ENCODE assay signal across 12 cellular contexts in the genomic region with DNA sequence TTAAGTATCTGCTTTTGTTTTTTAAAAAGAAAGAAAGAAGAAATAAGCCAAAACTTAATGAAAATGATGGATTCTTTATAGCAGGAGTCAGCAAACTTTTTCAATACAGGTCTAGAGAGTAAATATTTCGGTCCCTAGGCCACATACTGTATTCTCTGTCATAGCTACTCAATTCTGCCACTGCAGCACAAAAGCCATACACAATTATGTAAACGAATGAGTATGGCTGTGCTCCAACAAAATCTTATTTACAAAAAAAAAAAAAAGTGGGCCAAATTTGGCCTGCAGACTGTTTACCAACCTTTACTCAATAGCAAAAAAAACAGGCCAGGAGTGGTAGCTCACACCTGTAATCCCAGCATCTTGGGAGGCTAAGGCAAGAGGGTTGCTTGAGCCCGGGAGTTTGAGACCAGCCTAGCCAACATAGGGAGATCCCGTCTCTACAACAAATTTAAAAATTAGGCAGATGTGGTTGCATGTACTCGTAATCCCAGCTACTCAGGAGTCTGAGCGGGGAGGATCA. TPM values are rescaled to one million over a fixed set of nuclear protein-coding genes. Genes with fewer than 3 reads are reported as not detected.
A peak's percentile ranks its signal among the peaks of the same experiment; 100 is the strongest.
DNase-seq lines count a peak whose midpoint lies in the region; ATAC-seq, FAIRE-seq and TF ChIP-seq lines count a peak whose summit lies in the region.
"Had no signal": no experiment of that assay in that cellular context is flagged by ENCODE, and none has a peak within 500 bp of the region (broad histone marks: within the 10 kb centered on the region; RNA-seq: fewer than 3 reads in every experiment).

No MANE protein-coding gene starts in this region.

- no peaks in the 10 kb centered on the region for H3K36me3 ChIP-seq in left lung

- intact Hi-C loops in left lung (cut with DNase I) = no loop called here
- intact Hi-C loops in Right ventricle myocardium superior (cut with DNase I) = no loop called here

- no peak for TF ChIP-seq CTCF in left lung (IDR thresholded peaks at IDR 0.05)

- H3K9me3 ChIP-seq in left lung = peaks cover 0 to 6% of the 10 kb centered on the region in 2 donors

- H3K27ac ChIP-seq in left lung (no peak overlapping the region), substantia nigra (ENCODE audit: low read depth, low read length, poor library complexity, severe bottlenecking) (no peak overlapping the region)

- no peaks in the 10 kb centered on the region for H3K4me1 ChIP-seq in left lung

- ATAC-seq in left lung = peak; percentile 68
- no peak for ATAC-seq in Right ventricle myocardium superior (ENCODE audit: poor library complexity)
- ATAC-seq: K562 had no signal

- no peak overlapping the region for H3K4me3 ChIP-seq in left lung
- H3K4me3 ChIP-seq: K562 had no signal

- no peaks in the 10 kb centered on the region for H3K27me3 ChIP-seq in left lung

- FAIRE-seq in GM18507 (lab: Jason Lieb, UNC) = peak; percentile 24
- FAIRE-seq: HTR-8/SVneo, K562 had no signal

- peak; percentile 6 for DNase-seq in DMS53 treated with DMSO at 0.1 percent for 48 hours (lab: John Stamatoyannopoulos, UW; ENCODE audit: unreplicated experiment)
- DNase-seq in GM18507 (ENCODE audit: extremely low spot score, insufficient read length, low read depth) = no peak
- DNase-seq in NCI-H69 (lab: John Stamatoyannopoulos, UW) = peak; percentile 36
- DNase-seq in left lung = no peak
- DNase-seq in amniotic stem cell (lab: John Stamatoyannopoulos, UW) = no peak
- DNase-seq in Right ventricle myocardium superior = no peak
- no peak for DNase-seq in substantia nigra (lab: John Stamatoyannopoulos, UW)
- DNase-seq: CD8-positive, alpha-beta memory T cell; NCI-H187 treated with DMSO at 0.1 percent for 48 hours; NCI-H446 treated with DMSO at 0.1 percent for 48 hours had no signal

RNA-seq across cellular contexts. Expression of gene TTBK2, which starts 41.1 kb away (rescaled TPM):
- total RNA-seq in left lung (10 to 100 TPM; 13.0 to 15.4 TPM), Right ventricle myocardium superior (22.4 TPM)

Comparison
In these comparisons a context has a peak if more than half of its experiments do, and no peak if none do; other contexts are left out.
1. DNase-seq: peak in DMS53 treated with DMSO at 0.1 percent for 48 hours (single experiment) and NCI-H69 (single experiment); none in GM18507 (single experiment), left lung (0 of 2), amniotic stem cell (single experiment), Right ventricle myocardium superior (single experiment) and substantia nigra (0 of 49).